In genomic region chr14:105470812-105471771, GRCh38 we compare ENCODE assay signal across 12 cellular contexts. TPM values are rescaled to one million over a fixed set of nuclear protein-coding genes. Genes with fewer than 3 reads are reported as not detected.
A peak's percentile ranks its signal among the peaks of the same experiment; 100 is the strongest.
DNase-seq lines count a peak whose midpoint lies in the region; ATAC-seq and TF ChIP-seq lines count a peak whose summit lies in the region.
"Had no signal": no experiment of that assay in that cellular context is flagged by ENCODE, and none has a peak within 500 bp of the region (broad histone marks: within the 10 kb centered on the region; RNA-seq: fewer than 3 reads in every experiment).

No MANE protein-coding gene starts in this region.

- no peaks in the 10 kb centered on the region for H3K9me3 ChIP-seq in BE2C
- no peaks in the 10 kb centered on the region for H3K9me3 ChIP-seq in lung (ENCODE audit: control insufficient read depth in 2 of 2, insufficient read depth in 1 of 2, low read length in 1 of 2)
- H3K9me3 ChIP-seq: neutrophil had no signal

- DNase-seq in BE2C (peak; percentile 88), NCI-H1092 (lab: John Stamatoyannopoulos, UW) (peak; percentile 67), cardiac fibroblast (ENCODE audit: low read depth in 2 of 2) (peak in 1 of 2 donors; percentile 54), lung (ENCODE audit: low spot score) (no peak), activated gamma-delta T cell treated with Interleukin-2 at 50 U/mL for 16 hours (no peak), HCEC 1CT (no peak)
- DNase-seq: activated CD4-positive, alpha-beta T cell treated with anti-CD3 and anti-CD28 coated beads for 1 hour; foreskin melanocyte; KG1 had no signal

- 67 to 70% methylated on average over 28 to 30 of the region's 30 CpGs for WGBS in lung, 2 donors

- no peak overlapping the region for H3K4me3 ChIP-seq in BE2C (ENCODE audit: low read depth, low read length)
- no peak overlapping the region for H3K4me3 ChIP-seq in cardiac fibroblast (replicated peaks in 1 of 2; ENCODE audit: low read depth in 2 of 2, low read length in 2 of 2)
- H3K4me3 ChIP-seq in lung = no peak overlapping the region

- TF ChIP-seq CTCF in BE2C (IDR thresholded peaks at IDR 0.05; ENCODE audit: low read depth, low read length) = peak; percentile 54
- TF ChIP-seq CTCF in cardiac fibroblast (IDR thresholded peaks at IDR 0.05; ENCODE audit: low read depth, low read length) = peak; percentile 1
- no peak for TF ChIP-seq CTCF in lung (IDR thresholded peaks at IDR 0.05; ENCODE audit: control extremely low read depth, extremely low read depth)

- H3K36me3 ChIP-seq in BE2C (peaks cover 29% of the 10 kb centered on the region), lung (ENCODE audit: control insufficient read depth in 2 of 2, insufficient read depth in 2 of 2, low read length in 2 of 2) (peaks cover 0 to 28% of the 10 kb centered on the region in 2 donors)

- peaks cover 44% of the 10 kb centered on the region for H3K4me1 ChIP-seq in BE2C
- H3K4me1 ChIP-seq in lung (ENCODE audit: control insufficient read depth in 2 of 2, insufficient read depth in 2 of 2, low read length in 2 of 2) = peaks cover 4 to 26% of the 10 kb centered on the region in 2 donors

- H3K27me3 ChIP-seq in BE2C (no peaks in the 10 kb centered on the region), lung (ENCODE audit: control insufficient read depth, insufficient read depth) (no peaks in the 10 kb centered on the region)

- ATAC-seq in lung (ENCODE audit: insufficient read depth, low FRiP score) = no peak
- ATAC-seq in GM21619 (IDR thresholded peaks at IDR 0.05; ENCODE audit: unreplicated experiment) = no peak
- ATAC-seq in HG03097 (IDR thresholded peaks at IDR 0.05; ENCODE audit: low FRiP score, unreplicated experiment) = no peak

- peak overlapping the region; percentile 24 to 95 for H3K27ac ChIP-seq in lung (ENCODE audit: low read depth in 1 of 2, low read length in 1 of 2)
- H3K27ac ChIP-seq: neutrophil had no signal

RNA-seq across cellular contexts. Expression of gene CRIP2, which starts 3.5 kb away (rescaled TPM):
- polyA plus RNA-seq in BE2C (2012; ENCODE audit: insufficient read depth, insufficient read length, low read depth) = 2,068 TPM
- total RNA-seq in lung = 100 to 1,000 TPM; 135 to 267 TPM
- 100 to 1,000 TPM; 194 to 216 TPM for polyA plus RNA-seq in lung

RNA-seq across cellular contexts. Expression of gene CRIP1, which starts 15.6 kb away (rescaled TPM):
- 451 TPM for polyA plus RNA-seq in BE2C (2012; ENCODE audit: insufficient read depth, insufficient read length, low read depth)
- total RNA-seq in lung = 100 to 1,000 TPM in 1 of 2 donors, 10 to 100 TPM in 1; 72.8 to 422 TPM
- polyA plus RNA-seq in lung = 100 to 1,000 TPM; 181 to 465 TPM

RNA-seq across cellular contexts. Expression of gene TEDC1, which starts 20.0 kb away (rescaled TPM):
- 40.9 TPM for polyA plus RNA-seq in BE2C (2012; ENCODE audit: insufficient read depth, insufficient read length, low read depth)
- 10 to 100 TPM in 1 of 2 donors, 1 to 10 TPM in 1; 5.8 to 20.8 TPM for total RNA-seq in lung
- polyA plus RNA-seq in lung = 10 to 100 TPM; 12.8 to 16.0 TPM

RNA-seq across cellular contexts. Expression of gene MTA1, which starts 51.5 kb away (rescaled TPM):
- 121 TPM for polyA plus RNA-seq in BE2C (2012; ENCODE audit: insufficient read depth, insufficient read length, low read depth)
- total RNA-seq in lung = 100 to 1,000 TPM in 1 of 2 donors, 10 to 100 TPM in 1; 64.7 to 113 TPM
- 10 to 100 TPM; 40.2 to 62.6 TPM for polyA plus RNA-seq in lung

RNA-seq across cellular contexts. Expression of gene TMEM121, which starts 55.3 kb away (rescaled TPM):
- 11.3 TPM for polyA plus RNA-seq in BE2C (2012; ENCODE audit: insufficient read depth, insufficient read length, low read depth)
- total RNA-seq in lung = 1 to 10 TPM; 3.0 to 5.4 TPM
- 1 to 10 TPM; 1.1 to 2.6 TPM for polyA plus RNA-seq in lung

Comparison
In these comparisons a context has a peak if more than half of its experiments do, and no peak if none do; other contexts are left out.
1. DNase-seq: peak in BE2C (single experiment) and NCI-H1092 (single experiment); none in lung (single experiment), activated gamma-delta T cell treated with Interleukin-2 at 50 U/mL for 16 hours (single experiment) and HCEC 1CT (single experiment).